Comparison of ENCODE assay signal across 29 cellular contexts in the genomic region with DNA sequence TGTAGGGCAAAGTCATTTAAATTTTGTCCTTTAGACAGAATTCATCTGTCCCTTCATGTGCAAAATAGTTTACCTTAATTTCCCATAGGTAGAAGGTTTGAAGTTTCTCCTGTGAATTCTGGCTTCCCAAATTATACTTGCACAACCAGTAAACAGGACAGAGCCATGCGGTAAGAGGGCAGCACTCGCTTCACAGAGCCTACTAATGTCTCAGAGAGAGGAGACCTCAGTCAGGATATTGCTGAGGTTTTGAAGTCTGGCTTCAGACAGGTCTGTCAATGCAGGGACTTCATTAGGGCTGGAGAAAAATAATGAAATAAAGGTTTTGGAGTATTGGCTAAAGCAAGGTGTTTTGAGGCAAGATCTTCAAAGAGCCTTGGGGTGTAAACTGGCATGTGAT.
"Had no signal": no experiment of that assay in that cellular context is flagged by ENCODE, and none has a peak within 500 bp of the region (broad histone marks: within the 10 kb centered on the region; RNA-seq: fewer than 3 reads in every experiment).

No MANE protein-coding gene starts in this region.

- H3K9me3 Mint-ChIP-seq: naive thymus-derived CD4-positive, alpha-beta T cell; nephron; neural crest cell; stimulated activated effector memory CD8-positive, alpha-beta T cell treated with anti-CD3 and anti-CD28 coated beads, Interleukin-12 subunit alpha, Interleukin-12 subunit beta, amount 100 ng/mL, for 72 hours; stimulated activated naive B cell treated with anti-CD40 and anti-IgM and Interleukin-4, amounts not matched to agents 10 μg/mL and 1 μg/mL and 100 μg/mL, for 72 hours; stimulated activated naive CD8-positive, alpha-beta T cell treated with anti-CD3 and anti-CD28 coated beads, Interleukin-15, Interleukin-2, amounts not matched to agents 100 ng/mL and 50 ng/mL, for 24 hours had no signal

- DNase-seq: naive thymus-derived CD4-positive, alpha-beta T cell; natural killer cell; occipital lobe; ovary; posterior cingulate gyrus; psoas muscle; right cardiac atrium; right lobe of liver; sigmoid colon; small intestine; stimulated activated CD4-positive, alpha-beta T cell treated with anti-CD3 and anti-CD28 coated beads, Interleukin-15, amount 100 ng/mL, for 24 hours; stimulated activated CD4-positive, alpha-beta T cell treated with anti-CD3 and anti-CD28 coated beads, Interleukin-2, amount 100 ng/mL, for 24 hours; stimulated activated CD4-positive, alpha-beta T cell treated with anti-CD3 and anti-CD28 coated beads, Interleukin-2, amount 100 ng/mL, for 48 hours; stimulated activated CD4-positive, alpha-beta T cell treated with anti-CD3 and anti-CD28 coated beads, Interleukin-4, amount 100 ng/mL, for 24 hours; stimulated activated naive B cell treated with anti-CD40 and anti-IgM and Interleukin-4, amounts not matched to agents 10 μg/mL and 1 μg/mL and 100 μg/mL, for 72 hours; stimulated activated naive CD4-positive, alpha-beta T cell treated with Interleukin-2 at 50 U/mL for 16 hours; stomach; thyroid gland; trophoblast cell; upper lobe of left lung had no signal

- H3K4me3 Mint-ChIP-seq: naive thymus-derived CD4-positive, alpha-beta T cell; natural killer cell; nephron; neural crest cell; stimulated activated effector memory CD8-positive, alpha-beta T cell treated with anti-CD3 and anti-CD28 coated beads, Interleukin-12 subunit alpha, Interleukin-12 subunit beta, amount 100 ng/mL, for 72 hours; stimulated activated naive B cell treated with anti-CD40 and anti-IgM and Interleukin-4, amounts not matched to agents 10 μg/mL and 1 μg/mL and 100 μg/mL, for 72 hours; stimulated activated naive CD8-positive, alpha-beta T cell treated with anti-CD3 and anti-CD28 coated beads, Interleukin-15, Interleukin-2, amounts not matched to agents 100 ng/mL and 50 ng/mL, for 24 hours had no signal

- H3K4me1 ChIP-seq: parathyroid adenoma, psoas muscle, right lobe of liver, sigmoid colon, stomach, thyroid gland, tibial nerve, upper lobe of left lung had no signal

- H3K9me3 ChIP-seq: ovary, psoas muscle, right lobe of liver, sigmoid colon, stomach, thoracic aorta, thyroid gland, tibial nerve, upper lobe of left lung had no signal

- H3K9ac ChIP-seq: parathyroid adenoma had no signal

- FAIRE-seq: small intestine, urothelium cell line had no signal

- H3K36me3 ChIP-seq: ovary, right lobe of liver, sigmoid colon, stomach, thoracic aorta, thyroid gland, tibial nerve, upper lobe of left lung had no signal

- H3K4me3 ChIP-seq: ovary, psoas muscle, right lobe of liver, sigmoid colon, stomach, thoracic aorta, thyroid gland, tibial nerve, upper lobe of left lung had no signal

- H3K27ac ChIP-seq: ovary, parathyroid adenoma, psoas muscle, right lobe of liver, sigmoid colon, stomach, thoracic aorta, thyroid gland, tibial nerve, upper lobe of left lung had no signal

- ATAC-seq: naive thymus-derived CD4-positive, alpha-beta T cell; natural killer cell; psoas muscle; right cardiac atrium; right lobe of liver; stimulated activated effector memory CD8-positive, alpha-beta T cell treated with anti-CD3 and anti-CD28 coated beads, Interleukin-12 subunit alpha, Interleukin-12 subunit beta, amount 100 ng/mL, for 72 hours; stimulated activated naive B cell treated with anti-CD40 and anti-IgM and Interleukin-4, amounts not matched to agents 10 μg/mL and 1 μg/mL and 100 μg/mL, for 72 hours had no signal

- H3K27ac Mint-ChIP-seq: naive thymus-derived CD4-positive, alpha-beta T cell; natural killer cell; nephron; progenitor cell of endocrine pancreas; stimulated activated effector memory CD8-positive, alpha-beta T cell treated with anti-CD3 and anti-CD28 coated beads, Interleukin-12 subunit alpha, Interleukin-12 subunit beta, amount 100 ng/mL, for 72 hours; stimulated activated naive B cell treated with anti-CD40 and anti-IgM and Interleukin-4, amounts not matched to agents 10 μg/mL and 1 μg/mL and 100 μg/mL, for 72 hours; stimulated activated naive CD8-positive, alpha-beta T cell treated with anti-CD3 and anti-CD28 coated beads, Interleukin-15, Interleukin-2, amounts not matched to agents 100 ng/mL and 50 ng/mL, for 24 hours had no signal

- H2AFZ ChIP-seq: parathyroid adenoma had no signal

- H3K27me3 ChIP-seq: ovary, right lobe of liver, sigmoid colon, stomach, thyroid gland, tibial nerve, upper lobe of left lung had no signal

- H3K79me2 ChIP-seq: parathyroid adenoma had no signal

- H3K4me1 Mint-ChIP-seq: naive thymus-derived CD4-positive, alpha-beta T cell; natural killer cell; nephron; stimulated activated effector memory CD8-positive, alpha-beta T cell treated with anti-CD3 and anti-CD28 coated beads, Interleukin-12 subunit alpha, Interleukin-12 subunit beta, amount 100 ng/mL, for 72 hours; stimulated activated naive B cell treated with anti-CD40 and anti-IgM and Interleukin-4, amounts not matched to agents 10 μg/mL and 1 μg/mL and 100 μg/mL, for 72 hours had no signal

- H3K36me3 Mint-ChIP-seq: naive thymus-derived CD4-positive, alpha-beta T cell; natural killer cell; stimulated activated effector memory CD8-positive, alpha-beta T cell treated with anti-CD3 and anti-CD28 coated beads, Interleukin-12 subunit alpha, Interleukin-12 subunit beta, amount 100 ng/mL, for 72 hours; stimulated activated naive B cell treated with anti-CD40 and anti-IgM and Interleukin-4, amounts not matched to agents 10 μg/mL and 1 μg/mL and 100 μg/mL, for 72 hours had no signal
